Comparison of ENCODE assay signal across 6 cellular contexts in the genomic region with DNA sequence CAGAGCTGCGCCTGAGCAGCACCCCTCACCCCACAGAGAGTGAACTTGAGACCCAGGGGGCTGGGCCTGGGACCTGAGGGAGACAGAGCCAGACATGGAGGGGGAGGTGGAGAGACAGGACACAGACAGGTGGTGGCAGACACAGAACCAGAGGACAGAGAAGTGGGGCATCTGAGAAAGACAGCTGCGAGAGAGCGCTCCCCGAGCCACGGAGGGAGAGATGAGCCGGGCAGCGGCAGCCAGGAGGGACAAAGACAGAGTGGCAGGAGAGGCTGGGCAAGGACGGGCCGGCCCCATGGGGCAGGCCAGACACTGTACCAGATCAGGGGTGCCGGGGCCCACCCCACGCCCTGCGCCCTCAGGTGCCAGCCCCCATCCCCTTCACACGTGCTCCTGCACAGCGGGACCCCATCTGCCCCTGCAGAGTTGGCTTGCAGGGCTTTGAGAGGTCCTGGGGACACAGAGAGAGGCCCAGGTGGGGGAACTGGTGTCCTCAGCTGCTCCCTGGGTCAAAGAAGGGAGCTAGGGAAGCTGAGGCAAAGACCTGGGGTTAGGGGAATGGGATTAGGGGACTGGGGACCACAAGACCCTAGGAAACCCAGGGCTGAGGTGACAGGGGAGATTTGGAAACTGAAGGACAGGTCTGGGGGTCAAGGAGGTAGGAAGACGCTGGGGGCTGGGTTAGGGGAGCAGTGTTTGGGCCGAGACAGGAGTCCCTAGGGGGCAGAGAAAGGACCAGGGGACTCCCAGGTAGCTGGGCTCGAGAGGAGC. TPM values are rescaled to one million over a fixed set of nuclear protein-coding genes. Genes with fewer than 3 reads are reported as not detected.
DNase-seq lines count a peak whose midpoint lies in the region; ATAC-seq and TF ChIP-seq lines count a peak whose summit lies in the region.

No MANE protein-coding gene starts in this region.

- DNase-seq in mesenteric fat pad (ENCODE audit: low spot score) = peak; percentile 82
- no peak for DNase-seq in mucosa of descending colon
- DNase-seq in HT-29 (ENCODE audit: low spot score) = no peak
- DNase-seq in DMS 273 treated with DMSO at 0.1 percent for 48 hours (lab: John Stamatoyannopoulos, UW) = no peak

- H3K27ac Mint-ChIP-seq in activated naive CD8-positive, alpha-beta T cell = peak overlapping the region; percentile 34

- H3K4me2 ChIP-seq in BLaER1 = peak overlapping the region; percentile 95

- TF ChIP-seq CTCF in mucosa of descending colon (IDR thresholded peaks at IDR 0.05) = no peak

- no peak overlapping the region for H3K27ac ChIP-seq in BLaER1

- H3K4me1 Mint-ChIP-seq in activated naive CD8-positive, alpha-beta T cell (ENCODE audit: low read depth) = peaks cover 19% of the 10 kb centered on the region

- peaks cover 28% of the 10 kb centered on the region for H3K27me3 Mint-ChIP-seq in activated naive CD8-positive, alpha-beta T cell

- H3K4me1 ChIP-seq in BLaER1 = peaks cover 42% of the 10 kb centered on the region
- H3K4me1 ChIP-seq in mucosa of descending colon (ENCODE audit: low read depth) = peaks cover 2% of the 10 kb centered on the region

- H3K4me3 Mint-ChIP-seq in activated naive CD8-positive, alpha-beta T cell = peak overlapping the region; percentile 62

- H3K4me3 ChIP-seq in BLaER1 (peak overlapping the region; percentile 59), mucosa of descending colon (no peak overlapping the region)

- no peak for ATAC-seq in mucosa of descending colon

- H3K36me3 Mint-ChIP-seq in activated naive CD8-positive, alpha-beta T cell = peaks cover 13% of the 10 kb centered on the region

- peaks cover 48% of the 10 kb centered on the region for H4K20me1 ChIP-seq in BLaER1

- H3K9me3 ChIP-seq in BLaER1 (no peaks in the 10 kb centered on the region), mucosa of descending colon (no peaks in the 10 kb centered on the region)

- peaks cover 10% of the 10 kb centered on the region; the same call in 1 of the 2 replicates for H3K36me3 ChIP-seq in BLaER1
- no peaks in the 10 kb centered on the region for H3K36me3 ChIP-seq in mucosa of descending colon (ENCODE audit: low read depth)

- no peak overlapping the region for H3K9ac ChIP-seq in BLaER1

- H3K27me3 ChIP-seq in BLaER1 = peaks cover 44% of the 10 kb centered on the region

- H3K9me3 Mint-ChIP-seq in activated naive CD8-positive, alpha-beta T cell (ENCODE audit: low read depth) = no peaks in the 10 kb centered on the region

- intact Hi-C loops in mucosa of descending colon (cut with DNase I, micrococcal nuclease) = no loop called here

RNA-seq across cellular contexts. Expression of gene FNDC5, which starts 0.7 kb away (rescaled TPM):
- total RNA-seq in mesenteric fat pad (0.96 TPM), mucosa of descending colon (under 1 TPM; 0.38 to 0.51 (median 0.41) TPM)
- total RNA-seq in HT-29 (2014; rRNA removed; shearing (Covaris generic)) = not detected in 2 replicates

RNA-seq across cellular contexts. Expression of gene HPCA, which starts 16.3 kb away (rescaled TPM):
- total RNA-seq in mesenteric fat pad = not detected
- total RNA-seq in mucosa of descending colon = 1 to 10 TPM; 1.1 to 2.0 (median 1.1) TPM
- 0.79 and 2.4 TPM in 2 replicates for total RNA-seq in HT-29 (2014; rRNA removed; shearing (Covaris generic))

RNA-seq across cellular contexts. Expression of gene TMEM54, which starts 31.2 kb away (rescaled TPM):
- total RNA-seq in mesenteric fat pad = 26.8 TPM
- total RNA-seq in mucosa of descending colon = 100 to 1,000 TPM; 426 to 995 (median 483) TPM
- 789 and 818 TPM in 2 replicates for total RNA-seq in HT-29 (2014; rRNA removed; shearing (Covaris generic))

RNA-seq across cellular contexts. Expression of gene S100PBP, which starts 52.6 kb away (rescaled TPM):
- total RNA-seq in mesenteric fat pad (25.0 TPM), mucosa of descending colon (10 to 100 TPM; 23.7 to 38.8 (median 31.0) TPM)
- total RNA-seq in HT-29 (2014; rRNA removed; shearing (Covaris generic)) = 7.4 and 7.9 TPM in 2 replicates

RNA-seq across cellular contexts. Expression of gene YARS1, which starts 52.9 kb away (rescaled TPM):
- total RNA-seq in mesenteric fat pad = 125 TPM
- total RNA-seq in mucosa of descending colon = 10 to 100 TPM; 47.0 to 66.7 (median 54.8) TPM
- total RNA-seq in HT-29 (2014; rRNA removed; shearing (Covaris generic)) = 148 and 154 TPM in 2 replicates

Comparison
In these comparisons a context has a peak if more than half of its experiments do, and no peak if none do; other contexts are left out.
1. RNA of gene TMEM54, which starts 31.2 kb away (total RNA-seq): 789 to 818 TPM in HT-29 and 426 to 995 TPM in mucosa of descending colon; 26.8 TPM in mesenteric fat pad (single experiment); every median in the first group is over 10 times any median in the second.